1 cellular context compared by ENCODE assay signal in genomic region chr3:106337116-106337515, GRCh38.
A peak's percentile ranks its signal among the peaks of the same experiment; 100 is the strongest.
TF ChIP-seq lines count a peak whose summit lies in the region.

No MANE protein-coding gene starts in this region.

TF ChIP-seq in HCT116, 20 proteins besides CTCF, POLR2A, EP300 and RAD21:
- TF ChIP-seq ZNF274 (IDR thresholded peaks at IDR 0.05; ENCODE audit: low read depth, low read length) (no peak), FOSL1 (IDR thresholded peaks at IDR 0.05; ENCODE audit: low read depth) (peak; percentile 43; the same call in 1 of the 2 replicates), JUND (IDR thresholded peaks at IDR 0.05) (peak; percentile 36; the same call in 1 of the 2 replicates), MAX (IDR thresholded peaks at IDR 0.05) (no peak), ZBTB33 (IDR thresholded peaks at IDR 0.05; ENCODE audit: extremely low read depth, insufficient replicate concordance, low read length) (no peak), ELF1 (IDR thresholded peaks at IDR 0.05; ENCODE audit: borderline replicate concordance, low read depth) (no peak), EGR1 (IDR thresholded peaks at IDR 0.05; ENCODE audit: low read depth) (no peak), SIN3A (IDR thresholded peaks at IDR 0.05; ENCODE audit: low read depth) (no peak), SRF (IDR thresholded peaks at IDR 0.05; ENCODE audit: low read depth) (peak; percentile 45; the same call in 1 of the 2 replicates), POLR2AphosphoS5 (IDR thresholded peaks at IDR 0.05; ENCODE audit: low read depth, low read length) (no peak), SP1 (IDR thresholded peaks at IDR 0.05; ENCODE audit: low read depth) (0 out of 2 replicates have a peak, but pooled peaks have one; percentile 26), YY1 (IDR thresholded peaks at IDR 0.05; ENCODE audit: extremely low read depth, insufficient replicate concordance, low read depth, low read length) (no peak)
